Comparison of ENCODE assay signal across 26 cellular contexts in genomic region chr2:11200651-11201050, GRCh38.
"Had no signal": no experiment of that assay in that cellular context is flagged by ENCODE, and none has a peak within 500 bp of the region (broad histone marks: within the 10 kb centered on the region; RNA-seq: fewer than 3 reads in every experiment).

No MANE protein-coding gene starts in this region.

- H3K4me1 ChIP-seq: foreskin keratinocyte, gastroesophageal sphincter had no signal

- H3K27ac ChIP-seq: coronary artery, dorsolateral prefrontal cortex, esophagus muscularis mucosa, foreskin keratinocyte, gastroesophageal sphincter, heart left ventricle, hepatocyte had no signal

- H3K4me3 ChIP-seq: coronary artery, dorsolateral prefrontal cortex, esophagus muscularis mucosa, gastroesophageal sphincter, heart left ventricle, hepatocyte, lung had no signal

- ATAC-seq: foreskin keratinocyte; gastroesophageal sphincter; heart left ventricle; left colon; left lobe of liver; left ventricle myocardium superior; naive thymus-derived CD4-positive, alpha-beta T cell had no signal

- H3K27me3 ChIP-seq: dorsolateral prefrontal cortex, esophagus muscularis mucosa, foreskin keratinocyte, gastroesophageal sphincter, heart left ventricle, hepatocyte had no signal

- DNase-seq: dermis blood vessel endothelial cell; dorsolateral prefrontal cortex; effector CD4-positive, alpha-beta T cell; effector memory CD4-positive, alpha-beta T cell; foreskin keratinocyte; heart left ventricle; hypothalamus; immature natural killer cell; islet precursor cell; kidney; kidney glomerular epithelial cell; left colon; left ventricle myocardium superior; mammary epithelial cell; mesendoderm; midbrain; naive thymus-derived CD4-positive, alpha-beta T cell had no signal

- H3K79me2 ChIP-seq: hepatocyte had no signal

- H2AFZ ChIP-seq: hepatocyte had no signal

- FAIRE-seq: colon, endothelial cell of umbilical vein, frontal cortex, kidney had no signal

- H3K4me2 ChIP-seq: hepatocyte had no signal

- H3K9me3 ChIP-seq: esophagus muscularis mucosa, gastroesophageal sphincter, heart left ventricle had no signal
